ENCODE assay signal across 14 cellular contexts in genomic region chr3:127217594-127218456, GRCh38. TPM values are rescaled to one million over a fixed set of nuclear protein-coding genes. Genes with fewer than 3 reads are reported as not detected.
DNase-seq lines count a peak whose midpoint lies in the region; TF ChIP-seq lines count a peak whose summit lies in the region.
"Had no signal": no experiment of that assay in that cellular context is flagged by ENCODE, and none has a peak within 500 bp of the region (broad histone marks: within the 10 kb centered on the region; RNA-seq: fewer than 3 reads in every experiment).

No MANE protein-coding gene starts in this region.

- no peak overlapping the region for H3K4me3 ChIP-seq in skeletal muscle satellite cell (ENCODE audit: low read length)
- no peak overlapping the region for H3K4me3 ChIP-seq in ovary
- H3K4me3 ChIP-seq: gastroesophageal sphincter, neural progenitor cell, SJCRH30 had no signal

- H3K9me3 Mint-ChIP-seq in HFFc6: no peaks in the 10 kb centered on the region
- H3K9me3 Mint-ChIP-seq: neural progenitor cell had no signal

- peak; percentile 25 for DNase-seq in activated CD4-positive, alpha-beta T cell treated with anti-CD3 and anti-CD28 coated beads for 48 hours
- DNase-seq in activated CD4-positive, alpha-beta T cell treated with anti-CD3 and anti-CD28 coated beads for 1 hour: no peak
- DNase-seq in HFFc6 (peak; percentile 76), SW480 (ENCODE audit: low spot score) (peak; percentile 48), putamen (ENCODE audit: low spot score) (no peak), ovary (no peak)
- DNase-seq in stimulated activated naive CD4-positive, alpha-beta T cell treated with Interleukin-2 at 50 U/mL for 16 hours (lab: John Stamatoyannopoulos, UW): no peak
- DNase-seq: activated CD4-positive, CD25-positive, alpha-beta regulatory T cell; SJCRH30 had no signal

- H3K9ac ChIP-seq in skeletal muscle satellite cell (ENCODE audit: low read depth, low read length): no peak overlapping the region
- H3K9ac ChIP-seq: neural progenitor cell had no signal

- no peak for TF ChIP-seq POLR2A in ovary (IDR thresholded peaks at IDR 0.05)

- TF ChIP-seq CTCF in HFFc6 (IDR thresholded peaks at IDR 0.05) (no peak), ovary (IDR thresholded peaks at IDR 0.05) (no peak)

- H3K27ac Mint-ChIP-seq in HFFc6: no peak overlapping the region
- H3K27ac Mint-ChIP-seq: neural progenitor cell had no signal

- H3K4me1 Mint-ChIP-seq in HFFc6 (ENCODE audit: low read depth): peaks cover 25% of the 10 kb centered on the region; the same call in 1 of the 2 replicates

- H3K36me3 ChIP-seq in skeletal muscle satellite cell (ENCODE audit: insufficient read depth, low read length) (no peaks in the 10 kb centered on the region), ovary (no peaks in the 10 kb centered on the region)
- H3K36me3 ChIP-seq: gastroesophageal sphincter, neural progenitor cell, SJCRH30 had no signal

- TF ChIP-seq EP300 in ovary (IDR thresholded peaks at IDR 0.05): no peak

- WGBS in ovary, 3 donors: 49 to 54% (median 51%) methylated on average over 9 of the region's 9 CpGs

- H3K9me3 ChIP-seq in skeletal muscle satellite cell (replicated peaks; ENCODE audit: low read length) (no peaks in the 10 kb centered on the region), ovary (no peaks in the 10 kb centered on the region)
- H3K9me3 ChIP-seq: gastroesophageal sphincter, SJCRH30 had no signal

- peaks cover 17% of the 10 kb centered on the region for H3K27me3 Mint-ChIP-seq in HFFc6 (ENCODE audit: insufficient read depth)

- no peak overlapping the region for H3K27ac ChIP-seq in ovary
- H3K27ac ChIP-seq: gastroesophageal sphincter, neural progenitor cell, SJCRH30 had no signal

- peak overlapping the region; percentile 53 for H3K4me2 ChIP-seq in skeletal muscle satellite cell (ENCODE audit: low read length)
- H3K4me2 ChIP-seq: neural progenitor cell had no signal

- intact Hi-C loops in ovary (cut with DNase I): no loop called here

- H3K27me3 ChIP-seq in skeletal muscle satellite cell (ENCODE audit: control insufficient read depth, insufficient read depth, low read length) (peaks cover 9% of the 10 kb centered on the region), ovary (no peaks in the 10 kb centered on the region)
- H3K27me3 ChIP-seq: neural progenitor cell had no signal

- H3K4me1 ChIP-seq in skeletal muscle satellite cell (ENCODE audit: control insufficient read depth, insufficient read depth, low read length) (peaks cover 13% of the 10 kb centered on the region), ovary (ENCODE audit: insufficient read depth) (no peaks in the 10 kb centered on the region)

- H3K36me3 Mint-ChIP-seq in HFFc6 (ENCODE audit: low read depth): no peaks in the 10 kb centered on the region
- H3K36me3 Mint-ChIP-seq: neural progenitor cell had no signal

- no peak overlapping the region for H3K4me3 Mint-ChIP-seq in HFFc6
- H3K4me3 Mint-ChIP-seq: neural progenitor cell had no signal

RNA-seq across cellular contexts. Expression of gene PRR23E, which starts 24.9 kb away (rescaled TPM):
- total RNA-seq in HFFc6 (2021; fragmentation: NEBNext Ultra II Directional; extraction: Animal tissue kit (Norgen Biotek cat#: 25700)): not detected
- not detected in 2 replicates for total RNA-seq in skeletal muscle satellite cell (2012; rRNA removed)
- not detected for total RNA-seq in ovary
- under 1 TPM in 1 of 2 donors, not detected in 1; 0.08 TPM for polyA plus RNA-seq in ovary
- total RNA-seq: gastroesophageal sphincter, kidney epithelial cell, NCI-H460, SJCRH30 had no signal

Comparison
In these comparisons a context has a peak if more than half of its experiments do, and no peak if none do; other contexts are left out.
1. DNase-seq: peak in activated CD4-positive, alpha-beta T cell treated with anti-CD3 and anti-CD28 coated beads for 48 hours (single experiment), HFFc6 (single experiment) and SW480 (single experiment); none in activated CD4-positive, alpha-beta T cell treated with anti-CD3 and anti-CD28 coated beads for 1 hour (single experiment), stimulated activated naive CD4-positive, alpha-beta T cell treated with Interleukin-2 at 50 U/mL for 16 hours (single experiment), putamen (single experiment) and ovary (0 of 5).